In the genomic region with DNA sequence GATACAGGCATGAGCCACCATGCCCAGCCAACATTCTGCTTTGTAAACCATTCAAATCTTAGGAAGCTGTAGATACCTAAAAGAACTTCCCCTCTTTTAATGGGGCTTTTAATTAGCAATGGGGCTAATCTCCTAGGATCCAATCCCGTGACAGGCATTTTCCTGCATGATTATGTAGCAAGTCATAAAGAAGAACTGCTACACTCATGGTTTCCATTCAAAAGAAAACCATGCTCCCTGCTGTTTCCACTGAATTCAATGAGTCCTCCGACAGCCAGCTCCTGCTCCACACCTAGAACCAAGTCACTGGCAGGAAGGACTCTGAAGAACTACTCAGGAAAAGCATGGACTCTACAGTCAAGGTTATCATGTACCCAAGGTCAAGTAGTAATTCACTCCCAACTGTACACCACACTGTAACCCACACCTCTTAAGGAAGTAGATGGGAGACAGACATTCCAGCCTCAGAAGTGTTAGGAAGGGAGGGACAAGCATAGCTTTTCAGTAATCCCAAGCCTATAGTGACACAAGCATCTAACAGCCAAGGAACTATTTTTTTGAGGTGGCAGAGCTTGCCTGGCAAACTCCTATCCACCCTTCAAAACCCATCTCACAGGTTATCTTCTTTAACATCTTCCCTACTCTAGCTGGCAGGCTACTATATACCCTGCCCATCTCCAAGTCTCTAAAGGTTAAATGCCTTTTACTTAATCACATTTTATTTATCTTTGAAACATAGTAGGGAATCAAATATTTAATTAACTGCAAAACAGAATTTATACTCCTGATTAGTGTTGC, we compare ENCODE assay signal across 25 cellular contexts. TPM values are rescaled to one million over a fixed set of nuclear protein-coding genes. Genes with fewer than 3 reads are reported as not detected.
DNase-seq lines count a peak whose midpoint lies in the region; ATAC-seq and TF ChIP-seq lines count a peak whose summit lies in the region.
"Had no signal": no experiment of that assay in that cellular context is flagged by ENCODE, and none has a peak within 500 bp of the region (broad histone marks: within the 10 kb centered on the region; RNA-seq: fewer than 3 reads in every experiment).

No MANE protein-coding gene starts in this region.

- H3K9me3 ChIP-seq in cardiac muscle cell (ENCODE audit: low read depth) (no peaks in the 10 kb centered on the region), heart right ventricle (peaks cover 0 to 8% (median 0%) of the 10 kb centered on the region in 11 donors)

- TF ChIP-seq POLR2A in GM18505 (IDR thresholded peaks at IDR 0.05; ENCODE audit: borderline replicate concordance, extremely low read depth, insufficient read depth, insufficient read length): no peak

- intact Hi-C loops in heart right ventricle (cut with DNase I): no loop called here

- no peak overlapping the region for H3K4me3 ChIP-seq in cardiac muscle cell
- H3K4me3 ChIP-seq in heart right ventricle: no peak overlapping the region
- H3K4me3 ChIP-seq: Peyer's patch, SJSA1, tibial nerve had no signal

- H3K27me3 Mint-ChIP-seq in immature natural killer cell (ENCODE audit: low read depth in 3 of 3): peaks cover 0 to 2% (median 0%) of the 10 kb centered on the region in 3 donors
- H3K27me3 Mint-ChIP-seq in neural crest cell (ENCODE audit: low read depth): no peaks in the 10 kb centered on the region
- H3K27me3 Mint-ChIP-seq in type B pancreatic cell: no peaks in the 10 kb centered on the region
- no peaks in the 10 kb centered on the region for H3K27me3 Mint-ChIP-seq in glutamatergic neuron (ENCODE audit: unreplicated experiment)
- H3K27me3 Mint-ChIP-seq: activated CD4-positive, alpha-beta T cell treated with anti-CD3 and anti-CD28 coated beads, Interleukin-2, amount 10 ng/mL, durations not matched to agents 24 days and 14 days had no signal

- H3K27ac ChIP-seq in cardiac muscle cell (peak overlapping the region; percentile 84), heart right ventricle (no peak overlapping the region)
- H3K27ac ChIP-seq: 22Rv1, SJSA1 had no signal

- no peak for TF ChIP-seq CTCF in cardiac muscle cell (IDR thresholded peaks at IDR 0.05; ENCODE audit: low read depth, low read length)
- TF ChIP-seq CTCF in heart right ventricle (IDR thresholded peaks at IDR 0.05): no peak
- no peak for TF ChIP-seq CTCF in neural crest cell (conservative IDR thresholded peaks at IDR 0.05)
- no peak for TF ChIP-seq CTCF in type B pancreatic cell (conservative IDR thresholded peaks at IDR 0.05)
- no peak for TF ChIP-seq CTCF in glutamatergic neuron (IDR thresholded peaks at IDR 0.05; ENCODE audit: partially characterized antibody, unreplicated experiment)

- peaks cover 26% of the 10 kb centered on the region for H3K4me1 ChIP-seq in cardiac muscle cell (ENCODE audit: low read depth)
- peaks cover 19 to 64% (median 46%) of the 10 kb centered on the region in 9 donors for H3K4me1 ChIP-seq in heart right ventricle
- H3K4me1 ChIP-seq: SJSA1 had no signal

- WGBS in heart right ventricle, 2 donors: 94 to 95% methylated on average over 2 of the region's 2 CpGs

- H3K9me3 Mint-ChIP-seq in immature natural killer cell: no peaks in the 10 kb centered on the region
- peaks cover 2% of the 10 kb centered on the region for H3K9me3 Mint-ChIP-seq in neural crest cell
- no peaks in the 10 kb centered on the region for H3K9me3 Mint-ChIP-seq in type B pancreatic cell
- peaks cover 3% of the 10 kb centered on the region for H3K9me3 Mint-ChIP-seq in glutamatergic neuron (ENCODE audit: unreplicated experiment)
- H3K9me3 Mint-ChIP-seq: activated CD4-positive, alpha-beta T cell treated with anti-CD3 and anti-CD28 coated beads, Interleukin-2, amount 10 ng/mL, durations not matched to agents 24 days and 14 days; CD8-positive, alpha-beta memory T cell; T-helper 1 cell treated with Interleukin-12 subunit alpha and Interleukin-12 subunit beta and Interleukin-4 antibody, amounts not matched to agents 30 μg/mL and 1 μg/mL, for 36 hours had no signal

- H3K36me3 ChIP-seq in cardiac muscle cell: peaks cover 14% of the 10 kb centered on the region
- peaks cover 0 to 29% (median 10%) of the 10 kb centered on the region in 9 donors for H3K36me3 ChIP-seq in heart right ventricle

- peaks cover 6 to 11% (median 10%) of the 10 kb centered on the region in 3 donors for H3K36me3 Mint-ChIP-seq in immature natural killer cell
- peaks cover 22% of the 10 kb centered on the region for H3K36me3 Mint-ChIP-seq in neural crest cell (ENCODE audit: low read depth)
- peaks cover 38% of the 10 kb centered on the region for H3K36me3 Mint-ChIP-seq in type B pancreatic cell
- H3K36me3 Mint-ChIP-seq in glutamatergic neuron (ENCODE audit: unreplicated experiment): peaks cover 6% of the 10 kb centered on the region
- H3K36me3 Mint-ChIP-seq: activated CD8-positive, alpha-beta memory T cell treated with anti-CD3 and anti-CD28 coated beads, Interleukin-2, amount 10 ng/mL, durations not matched to agents 7 days and 5 days; CD8-positive, alpha-beta memory T cell had no signal

- H3K27ac Mint-ChIP-seq in immature natural killer cell: peak overlapping the region; percentile 60 to 85 (median 70)
- H3K27ac Mint-ChIP-seq in neural crest cell (ENCODE audit: unreplicated experiment): peak overlapping the region; percentile 35
- H3K27ac Mint-ChIP-seq in type B pancreatic cell: peak overlapping the region; percentile 18
- no peak overlapping the region for H3K27ac Mint-ChIP-seq in glutamatergic neuron (ENCODE audit: unreplicated experiment)
- H3K27ac Mint-ChIP-seq: activated CD4-positive, alpha-beta T cell treated with anti-CD3 and anti-CD28 coated beads, Interleukin-2, amount 10 ng/mL, durations not matched to agents 24 days and 14 days; activated CD8-positive, alpha-beta memory T cell treated with anti-CD3 and anti-CD28 coated beads, Interleukin-2, amount 10 ng/mL, durations not matched to agents 7 days and 5 days; CD8-positive, alpha-beta memory T cell; T-helper 1 cell treated with Interleukin-12 subunit alpha and Interleukin-12 subunit beta and Interleukin-4 antibody, amounts not matched to agents 30 μg/mL and 1 μg/mL, for 36 hours had no signal

- no peak for ATAC-seq in heart right ventricle
- no peak for ATAC-seq in GM18505 (IDR thresholded peaks at IDR 0.05; ENCODE audit: unreplicated experiment)
- ATAC-seq: activated CD8-positive, alpha-beta memory T cell treated with anti-CD3 and anti-CD28 coated beads, Interleukin-2, amount 10 ng/mL, durations not matched to agents 7 days and 5 days; esophagus mucosa had no signal

- peak overlapping the region in 1 of 5 donors; percentile 36 for H3K4me3 Mint-ChIP-seq in immature natural killer cell
- H3K4me3 Mint-ChIP-seq in neural crest cell: no peak overlapping the region
- no peak overlapping the region for H3K4me3 Mint-ChIP-seq in type B pancreatic cell
- H3K4me3 Mint-ChIP-seq in glutamatergic neuron (ENCODE audit: unreplicated experiment): no peak overlapping the region
- H3K4me3 Mint-ChIP-seq: activated CD4-positive, alpha-beta T cell treated with anti-CD3 and anti-CD28 coated beads, Interleukin-2, amount 10 ng/mL, durations not matched to agents 24 days and 14 days; activated CD8-positive, alpha-beta memory T cell treated with anti-CD3 and anti-CD28 coated beads, Interleukin-2, amount 10 ng/mL, durations not matched to agents 7 days and 5 days; CD8-positive, alpha-beta memory T cell; T-helper 1 cell treated with Interleukin-12 subunit alpha and Interleukin-12 subunit beta and Interleukin-4 antibody, amounts not matched to agents 30 μg/mL and 1 μg/mL, for 36 hours had no signal

- H3K4me1 Mint-ChIP-seq in immature natural killer cell (peaks cover 88 to 92% of the 10 kb centered on the region in 2 donors), neural crest cell (peaks cover 27% of the 10 kb centered on the region), type B pancreatic cell (ENCODE audit: unreplicated experiment) (peaks cover 22% of the 10 kb centered on the region), glutamatergic neuron (ENCODE audit: low read depth, unreplicated experiment) (peaks cover 21% of the 10 kb centered on the region)
- H3K4me1 Mint-ChIP-seq: activated CD4-positive, alpha-beta T cell treated with anti-CD3 and anti-CD28 coated beads, Interleukin-2, amount 10 ng/mL, durations not matched to agents 24 days and 14 days; activated CD8-positive, alpha-beta memory T cell treated with anti-CD3 and anti-CD28 coated beads, Interleukin-2, amount 10 ng/mL, durations not matched to agents 7 days and 5 days; CD8-positive, alpha-beta memory T cell had no signal

- DNase-seq in cardiac muscle cell (ENCODE audit: low read depth in 1 of 2, low spot score in 1 of 2): peak in 1 of 2 donors; percentile 55
- DNase-seq in heart right ventricle: no peak
- no peak for DNase-seq in immature natural killer cell
- DNase-seq in neural crest cell (ENCODE audit: low read depth, low spot score): no peak
- DNase-seq in type B pancreatic cell (ENCODE audit: extremely low spot score, unreplicated experiment): no peak
- DNase-seq in glutamatergic neuron: no peak
- no peak for DNase-seq in ecto neural progenitor cell (ENCODE audit: low spot score)
- DNase-seq: activated CD4-positive, alpha-beta T cell treated with anti-CD3 and anti-CD28 coated beads, Interleukin-2, amount 10 ng/mL, durations not matched to agents 24 days and 14 days; activated CD8-positive, alpha-beta memory T cell treated with anti-CD3 and anti-CD28 coated beads, Interleukin-2, amount 10 ng/mL, durations not matched to agents 7 days and 5 days; activated naive CD4-positive, alpha-beta T cell treated with anti-CD3 and anti-CD28 coated beads, Interleukin-2, amount 50 U/mL, for 16 hours; anterior cingulate cortex; CD8-positive, alpha-beta memory T cell; DMS53; effector CD4-positive, alpha-beta T cell; NCI-H1105; NCI-H2081 treated with DMSO at 0.1 percent for 48 hours; NCI-H510A treated with DMSO at 0.1 percent for 48 hours; stimulated activated naive CD4-positive, alpha-beta T cell treated with Interleukin-2 at 50 U/mL for 16 hours had no signal

- H3K27me3 ChIP-seq in cardiac muscle cell (no peaks in the 10 kb centered on the region), heart right ventricle (no peaks in the 10 kb centered on the region)
- H3K27me3 ChIP-seq: Peyer's patch, SJSA1, tibial nerve had no signal

RNA-seq across cellular contexts. Expression of a gene that starts 47.5 kb away (rescaled TPM):
- total RNA-seq in cardiac muscle cell (67.4 and 88.3 TPM in 2 replicates), heart right ventricle (10 to 100 TPM; 22.6 to 36.2 (median 27.2) TPM), neural crest cell (127 TPM in 2 replicates), type B pancreatic cell (ENCODE audit: low replicate concordance) (101 and 113 TPM in 2 replicates), glutamatergic neuron (ENCODE audit: unreplicated experiment) (174 TPM)
- polyA plus RNA-seq in cardiac muscle cell (67.8 and 74.5 TPM in 2 replicates), heart right ventricle (10 to 100 TPM; 14.7 to 23.0 TPM), immature natural killer cell (100 to 1,000 TPM in 2 of 3 donors, 10 to 100 TPM in 1; 89.8 to 154 (median 131) TPM)
